ENCODE assay signal across 18 cellular contexts in genomic region chr3:144221771-144222170, GRCh38.
A peak's percentile ranks its signal among the peaks of the same experiment; 100 is the strongest.
DNase-seq lines count a peak whose midpoint lies in the region; ATAC-seq and TF ChIP-seq lines count a peak whose summit lies in the region.
"Had no signal": no experiment of that assay in that cellular context is flagged by ENCODE, and none has a peak within 500 bp of the region (broad histone marks: within the 10 kb centered on the region; RNA-seq: fewer than 3 reads in every experiment).

No MANE protein-coding gene starts in this region.

- H3K79me1 ChIP-seq in H9 (ENCODE audit: insufficient read depth, low read depth, low read length, poor library complexity, severe bottlenecking), result no peaks in the 10 kb centered on the region

- H2AFZ ChIP-seq in H9 (ENCODE audit: low read length), result no peak overlapping the region

- no peaks in the 10 kb centered on the region for H3K36me3 Mint-ChIP-seq in H9 (ENCODE audit: insufficient read depth in 1 of 3, low read depth in 3 of 3)
- H3K36me3 Mint-ChIP-seq: activated naive CD4-positive, alpha-beta T cell treated with anti-CD3 and anti-CD28 coated beads, Interleukin-2, amount 50 U/mL, for 72 hours; CD4-positive, CD25-positive, alpha-beta regulatory T cell had no signal

- H3K9ac ChIP-seq in H9 (ENCODE audit: extremely low read depth, insufficient read length, low read length), result no peak overlapping the region

- H3K4me1 ChIP-seq in H9 (ENCODE audit: insufficient read depth, low read length), result no peaks in the 10 kb centered on the region
- H3K4me1 ChIP-seq in iPS DF 6.9 (ENCODE audit: control insufficient read depth, insufficient read depth, low read length), result no peaks in the 10 kb centered on the region
- H3K4me1 ChIP-seq: colonic mucosa, left ventricle myocardium inferior, right atrium auricular region had no signal

- H3K56ac ChIP-seq in H9 (ENCODE audit: insufficient read length, low read depth, low read length), result no peak overlapping the region

- TF ChIP-seq CTCF in H9 (conservative IDR thresholded peaks at IDR 0.05), result no peak

- peaks cover 7 to 8% of the 10 kb centered on the region in 2 experiments for H3K4me1 Mint-ChIP-seq in H9
- H3K4me1 Mint-ChIP-seq: activated CD4-positive, alpha-beta memory T cell treated with anti-CD3 and anti-CD28 coated beads, Interleukin-2, amount 10 ng/mL, durations not matched to agents 7 days and 5 days; CD4-positive, CD25-positive, alpha-beta regulatory T cell had no signal

- no CpG with 5 or more reads among the region's 3 CpGs for WGBS in H9 (ENCODE audit: extremely low coverage, insufficient read length, low lambda C conversion rate)
- WGBS in iPS DF 6.9 (ENCODE audit: insufficient coverage, insufficient read length), result no CpG with 5 or more reads among the region's 3 CpGs

- H2BK120ac ChIP-seq in H9 (ENCODE audit: low read depth, low read length, poor library complexity, severe bottlenecking), result no peak overlapping the region

- no peaks in the 10 kb centered on the region for H3K79me2 ChIP-seq in H9 (ENCODE audit: insufficient read depth, low read length)

- H3K9me3 ChIP-seq in H9 (ENCODE audit: control insufficient read depth, low read depth, low read length) (no peaks in the 10 kb centered on the region), iPS DF 6.9 (ENCODE audit: control insufficient read depth, insufficient read depth, low read length) (no peaks in the 10 kb centered on the region)
- H3K9me3 ChIP-seq: colonic mucosa, right atrium auricular region had no signal

- H2BK15ac ChIP-seq in H9 (ENCODE audit: low read depth, low read length), result no peak overlapping the region

- H3K4me3 Mint-ChIP-seq in H9, result no peak overlapping the region
- H3K4me3 Mint-ChIP-seq: activated CD4-positive, alpha-beta memory T cell treated with anti-CD3 and anti-CD28 coated beads, Interleukin-2, amount 10 ng/mL, durations not matched to agents 7 days and 5 days; activated T-cell treated with anti-CD3 and anti-CD28 coated beads, Interleukin-2, amount 50 U/mL, for 4 hours; CD4-positive, CD25-positive, alpha-beta regulatory T cell had no signal

- no peak overlapping the region for H2BK12ac ChIP-seq in H9 (ENCODE audit: insufficient read length, low read depth, low read length)

- H3K18ac ChIP-seq in H9 (ENCODE audit: insufficient read length, low read depth, low read length), result no peak overlapping the region

- H3K27me3 ChIP-seq in H9 (ENCODE audit: insufficient read depth, low read length), result no peaks in the 10 kb centered on the region
- no peaks in the 10 kb centered on the region for H3K27me3 ChIP-seq in iPS DF 6.9 (ENCODE audit: control insufficient read depth, insufficient read depth, low read length)
- H3K27me3 ChIP-seq: colonic mucosa, right atrium auricular region had no signal

- H4K8ac ChIP-seq in H9 (replicated peaks; ENCODE audit: insufficient read length, low read depth, low read length), result no peak overlapping the region

- no peak overlapping the region for H3K4me2 ChIP-seq in H9 (ENCODE audit: insufficient read depth, insufficient read length, low read length)

- H3K4ac ChIP-seq in H9 (ENCODE audit: low read depth, low read length), result no peak overlapping the region

- H2BK20ac ChIP-seq in H9 (ENCODE audit: low read depth, low read length, poor library complexity, severe bottlenecking), result no peak overlapping the region

- no peaks in the 10 kb centered on the region for H4K20me1 ChIP-seq in H9 (ENCODE audit: control insufficient read depth, insufficient read depth, insufficient read length)

- no peaks in the 10 kb centered on the region for H3K27me3 Mint-ChIP-seq in H9 (ENCODE audit: low read depth)
- H3K27me3 Mint-ChIP-seq: activated CD4-positive, alpha-beta memory T cell treated with anti-CD3 and anti-CD28 coated beads, Interleukin-2, amount 10 ng/mL, durations not matched to agents 7 days and 5 days; CD4-positive, CD25-positive, alpha-beta regulatory T cell had no signal

- no peak overlapping the region for H2AK5ac ChIP-seq in H9 (ENCODE audit: insufficient read length, low read length)

- no peaks in the 10 kb centered on the region for H3K23me2 ChIP-seq in H9 (ENCODE audit: insufficient read length, low read depth, low read length, poor library complexity, severe bottlenecking)

- DNase-seq in COR-L47 (lab: John Stamatoyannopoulos, UW), result peak; percentile 92
- peak; percentile 39 for DNase-seq in H9
- DNase-seq in NCI-H345 treated with DMSO at 0.1 percent for 48 hours (lab: John Stamatoyannopoulos, UW; ENCODE audit: unreplicated experiment), result peak; percentile 19
- peak; percentile 4 for DNase-seq in iPS DF 6.9 (ENCODE audit: low read depth, low spot score)
- DNase-seq in NOMO-1 (lab: John Stamatoyannopoulos, UW; ENCODE audit: unreplicated experiment in 2 of 2), result no peak
- DNase-seq in activated CD4-positive, alpha-beta T cell treated with anti-CD3 and anti-CD28 coated beads, Interleukin-2, amount 50 U/mL, for 1 hour, result no peak
- DNase-seq: activated CD4-positive, alpha-beta memory T cell treated with anti-CD3 and anti-CD28 coated beads, Interleukin-2, amount 10 ng/mL, durations not matched to agents 7 days and 5 days; activated T-cell treated with anti-CD3 and anti-CD28 coated beads, Interleukin-2, amount 50 U/mL, for 4 hours; CD4-positive, CD25-positive, alpha-beta regulatory T cell; colonic mucosa; left ventricle myocardium inferior; occipital lobe; RPMI8226; stimulated activated naive CD8-positive, alpha-beta T cell treated with anti-CD3 and anti-CD28 coated beads, Interleukin-15, Interleukin-2, amounts not matched to agents 100 U/mL and 50 U/mL, for 24 hours had no signal

- H3T11ph ChIP-seq in H9 (ENCODE audit: low read length), result no peak overlapping the region

- no peak overlapping the region for H3K27ac Mint-ChIP-seq in H9
- H3K27ac Mint-ChIP-seq: activated CD4-positive, alpha-beta memory T cell treated with anti-CD3 and anti-CD28 coated beads, Interleukin-2, amount 10 ng/mL, durations not matched to agents 7 days and 5 days; activated naive CD4-positive, alpha-beta T cell treated with anti-CD3 and anti-CD28 coated beads, Interleukin-2, amount 50 U/mL, for 72 hours; CD4-positive, CD25-positive, alpha-beta regulatory T cell had no signal

- no peak overlapping the region for H3K23ac ChIP-seq in H9 (ENCODE audit: insufficient read length, low read depth, low read length)

- no peak overlapping the region for H3K14ac ChIP-seq in H9 (ENCODE audit: insufficient read depth, low read length)

- no peaks in the 10 kb centered on the region for H3K36me3 ChIP-seq in iPS DF 6.9 (ENCODE audit: control insufficient read depth, insufficient read depth, low read length)
- H3K36me3 ChIP-seq: colonic mucosa, left ventricle myocardium inferior, right atrium auricular region had no signal

- H2BK5ac ChIP-seq in H9 (ENCODE audit: insufficient read length, low read length), result no peak overlapping the region

- no peak overlapping the region for H4K91ac ChIP-seq in H9 (ENCODE audit: insufficient read length, low read depth, low read length)

- H4K5ac ChIP-seq in H9 (ENCODE audit: insufficient read length, low read depth, low read length), result no peak overlapping the region

- peaks cover 0 to 2% of the 10 kb centered on the region in 2 experiments; a peak in 1 of 5 replicates for H3K9me3 Mint-ChIP-seq in H9
- H3K9me3 Mint-ChIP-seq: activated naive CD4-positive, alpha-beta T cell treated with anti-CD3 and anti-CD28 coated beads, Interleukin-2, amount 50 U/mL, for 72 hours; activated T-cell treated with anti-CD3 and anti-CD28 coated beads, Interleukin-2, amount 50 U/mL, for 4 hours had no signal

- no peak for ATAC-seq in HG03571 (IDR thresholded peaks at IDR 0.05; ENCODE audit: unreplicated experiment)
- ATAC-seq in GM19455 (IDR thresholded peaks at IDR 0.05; ENCODE audit: unreplicated experiment), result no peak
- ATAC-seq: activated naive CD4-positive, alpha-beta T cell treated with anti-CD3 and anti-CD28 coated beads, Interleukin-2, amount 50 U/mL, for 72 hours; activated T-cell treated with anti-CD3 and anti-CD28 coated beads, Interleukin-2, amount 50 U/mL, for 4 hours; stimulated activated naive CD8-positive, alpha-beta T cell treated with anti-CD3 and anti-CD28 coated beads, Interleukin-15, Interleukin-2, amounts not matched to agents 100 U/mL and 50 U/mL, for 24 hours had no signal

- no peak overlapping the region for H3K27ac ChIP-seq in H9 (ENCODE audit: insufficient read length, low read depth, low read length)
- no peak overlapping the region for H3K27ac ChIP-seq in iPS DF 6.9 (ENCODE audit: low read length)
- H3K27ac ChIP-seq: colonic mucosa, left ventricle myocardium inferior, right atrium auricular region had no signal

- no peak overlapping the region for H3K4me3 ChIP-seq in iPS DF 6.9 (ENCODE audit: low read length)
- H3K4me3 ChIP-seq: colonic mucosa, left ventricle myocardium inferior, right atrium auricular region had no signal

Comparison
In these comparisons a context has a peak if more than half of its experiments do, and no peak if none do; other contexts are left out.
1. DNase-seq: peak in COR-L47 (single experiment), H9 (single experiment), NCI-H345 treated with DMSO at 0.1 percent for 48 hours (single experiment) and iPS DF 6.9 (single experiment); none in NOMO-1 (0 of 2) and activated CD4-positive, alpha-beta T cell treated with anti-CD3 and anti-CD28 coated beads, Interleukin-2, amount 50 U/mL, for 1 hour (single experiment).